ENCODE assay signal across 2 cellular contexts in genomic region chr1:205535096-205535495, GRCh38.
TF ChIP-seq lines count a peak whose summit lies in the region.

No MANE protein-coding gene starts in this region.

TF ChIP-seq in IMR-90, 13 proteins besides CTCF, POLR2A, EP300 and RAD21:
- no peak for TF ChIP-seq CEBPB (IDR thresholded peaks at IDR 0.05; ENCODE audit: low read depth, low read length)
- TF ChIP-seq FOS (IDR thresholded peaks at IDR 0.05; ENCODE audit: low read depth, low read length): no peak
- TF ChIP-seq, protein P1, sequence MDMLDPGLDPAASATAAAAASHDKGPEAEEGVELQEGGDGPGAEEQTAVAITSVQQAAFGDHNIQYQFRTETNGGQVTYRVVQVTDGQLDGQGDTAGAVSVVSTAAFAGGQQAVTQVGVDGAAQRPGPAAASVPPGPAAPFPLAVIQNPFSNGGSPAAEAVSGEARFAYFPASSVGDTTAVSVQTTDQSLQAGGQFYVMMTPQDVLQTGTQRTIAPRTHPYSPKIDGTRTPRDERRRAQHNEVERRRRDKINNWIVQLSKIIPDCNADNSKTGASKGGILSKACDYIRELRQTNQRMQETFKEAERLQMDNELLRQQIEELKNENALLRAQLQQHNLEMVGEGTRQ (IDR thresholded peaks at IDR 0.05; ENCODE audit: low read depth, low read length): no peak
- TF ChIP-seq RCOR1 (IDR thresholded peaks at IDR 0.05; ENCODE audit: insufficient replicate concordance, low read length): no peak
- TF ChIP-seq SMC3 (IDR thresholded peaks at IDR 0.05; ENCODE audit: low read depth, low read length): no peak
- TF ChIP-seq ELK1 (IDR thresholded peaks at IDR 0.05; ENCODE audit: borderline replicate concordance, low read depth, low read length): no peak
- no peak for TF ChIP-seq MAFK (IDR thresholded peaks at IDR 0.05; ENCODE audit: low read depth, low read length)
- no peak for TF ChIP-seq MXI1 (IDR thresholded peaks at IDR 0.05; ENCODE audit: borderline replicate concordance, low read depth, low read length)
- TF ChIP-seq BHLHE40 (IDR thresholded peaks at IDR 0.05; ENCODE audit: low read depth, low read length): no peak
- TF ChIP-seq MAZ (IDR thresholded peaks at IDR 0.05; ENCODE audit: borderline replicate concordance, low read depth, low read length): no peak
- no peak for TF ChIP-seq NFE2L2 (IDR thresholded peaks at IDR 0.05; ENCODE audit: low read depth, low read length)
- no peak for TF ChIP-seq RFX5 (IDR thresholded peaks at IDR 0.05; ENCODE audit: low read depth, low read length)
- no peak for TF ChIP-seq CHD1 (IDR thresholded peaks at IDR 0.05; ENCODE audit: low read depth, low read length)
TF ChIP-seq in IMR-90: peak in this region for 0.

TF ChIP-seq in WTC11, 78 proteins besides CTCF, POLR2A, EP300 and RAD21:
- TF ChIP-seq, protein P2, sequence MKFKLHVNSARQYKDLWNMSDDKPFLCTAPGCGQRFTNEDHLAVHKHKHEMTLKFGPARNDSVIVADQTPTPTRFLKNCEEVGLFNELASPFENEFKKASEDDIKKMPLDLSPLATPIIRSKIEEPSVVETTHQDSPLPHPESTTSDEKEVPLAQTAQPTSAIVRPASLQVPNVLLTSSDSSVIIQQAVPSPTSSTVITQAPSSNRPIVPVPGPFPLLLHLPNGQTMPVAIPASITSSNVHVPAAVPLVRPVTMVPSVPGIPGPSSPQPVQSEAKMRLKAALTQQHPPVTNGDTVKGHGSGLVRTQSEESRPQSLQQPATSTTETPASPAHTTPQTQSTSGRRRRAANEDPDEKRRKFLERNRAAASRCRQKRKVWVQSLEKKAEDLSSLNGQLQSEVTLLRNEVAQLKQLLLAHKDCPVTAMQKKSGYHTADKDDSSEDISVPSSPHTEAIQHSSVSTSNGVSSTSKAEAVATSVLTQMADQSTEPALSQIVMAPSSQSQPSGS (CRISPR knock-in tag; IDR thresholded peaks at IDR 0.05; ENCODE audit: borderline replicate concordance, low read depth): no peak
- TF ChIP-seq TCF7 (CRISPR knock-in tag; IDR thresholded peaks at IDR 0.05; ENCODE audit: low read depth) (no peak), TP53 (CRISPR knock-in tag; IDR thresholded peaks at IDR 0.05) (no peak), SP1 (CRISPR knock-in tag; conservative IDR thresholded peaks at IDR 0.05) (no peak), NR3C1 (CRISPR knock-in tag; conservative IDR thresholded peaks at IDR 0.05; ENCODE audit: low read depth) (no peak), PREB (CRISPR knock-in tag; IDR thresholded peaks at IDR 0.05; ENCODE audit: borderline replicate concordance) (no peak)
- TF ChIP-seq, protein P3, sequence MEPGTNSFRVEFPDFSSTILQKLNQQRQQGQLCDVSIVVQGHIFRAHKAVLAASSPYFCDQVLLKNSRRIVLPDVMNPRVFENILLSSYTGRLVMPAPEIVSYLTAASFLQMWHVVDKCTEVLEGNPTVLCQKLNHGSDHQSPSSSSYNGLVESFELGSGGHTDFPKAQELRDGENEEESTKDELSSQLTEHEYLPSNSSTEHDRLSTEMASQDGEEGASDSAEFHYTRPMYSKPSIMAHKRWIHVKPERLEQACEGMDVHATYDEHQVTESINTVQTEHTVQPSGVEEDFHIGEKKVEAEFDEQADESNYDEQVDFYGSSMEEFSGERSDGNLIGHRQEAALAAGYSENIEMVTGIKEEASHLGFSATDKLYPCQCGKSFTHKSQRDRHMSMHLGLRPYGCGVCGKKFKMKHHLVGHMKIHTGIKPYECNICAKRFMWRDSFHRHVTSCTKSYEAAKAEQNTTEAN (CRISPR knock-in tag; IDR thresholded peaks at IDR 0.05): no peak
- TF ChIP-seq, protein P4, sequence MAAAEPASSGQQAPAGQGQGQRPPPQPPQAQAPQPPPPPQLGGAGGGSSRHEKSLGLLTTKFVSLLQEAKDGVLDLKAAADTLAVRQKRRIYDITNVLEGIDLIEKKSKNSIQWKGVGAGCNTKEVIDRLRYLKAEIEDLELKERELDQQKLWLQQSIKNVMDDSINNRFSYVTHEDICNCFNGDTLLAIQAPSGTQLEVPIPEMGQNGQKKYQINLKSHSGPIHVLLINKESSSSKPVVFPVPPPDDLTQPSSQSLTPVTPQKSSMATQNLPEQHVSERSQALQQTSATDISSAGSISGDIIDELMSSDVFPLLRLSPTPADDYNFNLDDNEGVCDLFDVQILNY (CRISPR knock-in tag; IDR thresholded peaks at IDR 0.05): no peak
